1 cellular context compared by ENCODE assay signal in the genomic region with DNA sequence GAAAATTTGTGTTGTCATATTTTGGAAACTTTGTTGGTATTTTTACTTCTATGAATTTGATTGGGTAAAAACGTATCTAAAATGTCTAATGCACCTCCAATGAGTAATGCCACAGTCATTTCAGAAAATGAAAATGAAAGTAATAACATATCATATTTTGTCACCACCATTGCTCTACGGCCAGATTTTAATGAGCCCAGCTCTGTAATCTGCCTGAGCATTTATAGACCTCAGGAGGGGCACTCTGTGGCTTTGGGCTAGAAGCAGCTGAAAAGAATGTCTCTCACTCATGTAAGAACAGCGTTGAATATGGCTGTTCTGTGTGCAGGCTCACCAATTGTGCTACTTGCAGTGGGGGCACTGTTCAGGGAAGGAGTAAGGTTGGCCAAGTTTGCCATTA.
TF ChIP-seq lines count a peak whose summit lies in the region.

No MANE protein-coding gene starts in this region.

TF ChIP-seq in WTC11, 78 proteins besides CTCF, POLR2A, EP300 and RAD21 (continued from another document):
- TF ChIP-seq, protein P1, sequence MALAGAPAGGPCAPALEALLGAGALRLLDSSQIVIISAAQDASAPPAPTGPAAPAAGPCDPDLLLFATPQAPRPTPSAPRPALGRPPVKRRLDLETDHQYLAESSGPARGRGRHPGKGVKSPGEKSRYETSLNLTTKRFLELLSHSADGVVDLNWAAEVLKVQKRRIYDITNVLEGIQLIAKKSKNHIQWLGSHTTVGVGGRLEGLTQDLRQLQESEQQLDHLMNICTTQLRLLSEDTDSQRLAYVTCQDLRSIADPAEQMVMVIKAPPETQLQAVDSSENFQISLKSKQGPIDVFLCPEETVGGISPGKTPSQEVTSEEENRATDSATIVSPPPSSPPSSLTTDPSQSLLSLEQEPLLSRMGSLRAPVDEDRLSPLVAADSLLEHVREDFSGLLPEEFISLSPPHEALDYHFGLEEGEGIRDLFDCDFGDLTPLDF (CRISPR knock-in tag; IDR thresholded peaks at IDR 0.05): no peak
- TF ChIP-seq SP1 (CRISPR knock-in tag; conservative IDR thresholded peaks at IDR 0.05) (no peak), TEAD4 (CRISPR knock-in tag; IDR thresholded peaks at IDR 0.05) (no peak), ZNF263 (CRISPR knock-in tag; IDR thresholded peaks at IDR 0.05; ENCODE audit: low read depth) (no peak), ZNF416 (CRISPR knock-in tag; IDR thresholded peaks at IDR 0.05) (no peak), TCF7 (CRISPR knock-in tag; IDR thresholded peaks at IDR 0.05; ENCODE audit: low read depth) (no peak), RELA (CRISPR knock-in tag; IDR thresholded peaks at IDR 0.05; ENCODE audit: borderline replicate concordance) (no peak), NFE2L1 (CRISPR knock-in tag; IDR thresholded peaks at IDR 0.05) (no peak), EMX1 (CRISPR knock-in tag; IDR thresholded peaks at IDR 0.05) (no peak)
- TF ChIP-seq, protein P2, sequence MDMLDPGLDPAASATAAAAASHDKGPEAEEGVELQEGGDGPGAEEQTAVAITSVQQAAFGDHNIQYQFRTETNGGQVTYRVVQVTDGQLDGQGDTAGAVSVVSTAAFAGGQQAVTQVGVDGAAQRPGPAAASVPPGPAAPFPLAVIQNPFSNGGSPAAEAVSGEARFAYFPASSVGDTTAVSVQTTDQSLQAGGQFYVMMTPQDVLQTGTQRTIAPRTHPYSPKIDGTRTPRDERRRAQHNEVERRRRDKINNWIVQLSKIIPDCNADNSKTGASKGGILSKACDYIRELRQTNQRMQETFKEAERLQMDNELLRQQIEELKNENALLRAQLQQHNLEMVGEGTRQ (CRISPR knock-in tag; IDR thresholded peaks at IDR 0.05): no peak
